Comparison of ENCODE assay signal across 2 cellular contexts in genomic region chr3:144652573-144652972, GRCh38.
TF ChIP-seq lines count a peak whose summit lies in the region.

No MANE protein-coding gene starts in this region.

TF ChIP-seq in IMR-90, 13 proteins besides CTCF, POLR2A, EP300 and RAD21:
- peak; percentile 71 for TF ChIP-seq CEBPB (IDR thresholded peaks at IDR 0.05; ENCODE audit: low read depth, low read length)
- TF ChIP-seq USF2 (IDR thresholded peaks at IDR 0.05; ENCODE audit: low read depth, low read length): no peak

TF ChIP-seq in HepG2, 621 proteins besides CTCF, POLR2A, EP300 and RAD21:
- TF ChIP-seq CEBPB (IDR thresholded peaks at IDR 0.05; ENCODE audit: borderline replicate concordance, low read depth, low read length) (peak; percentile 53; the same call in 1 of the 2 replicates), BRCA1 (CRISPR knock-in tag; IDR thresholded peaks at IDR 0.05) (no peak)
